In the genomic region with DNA sequence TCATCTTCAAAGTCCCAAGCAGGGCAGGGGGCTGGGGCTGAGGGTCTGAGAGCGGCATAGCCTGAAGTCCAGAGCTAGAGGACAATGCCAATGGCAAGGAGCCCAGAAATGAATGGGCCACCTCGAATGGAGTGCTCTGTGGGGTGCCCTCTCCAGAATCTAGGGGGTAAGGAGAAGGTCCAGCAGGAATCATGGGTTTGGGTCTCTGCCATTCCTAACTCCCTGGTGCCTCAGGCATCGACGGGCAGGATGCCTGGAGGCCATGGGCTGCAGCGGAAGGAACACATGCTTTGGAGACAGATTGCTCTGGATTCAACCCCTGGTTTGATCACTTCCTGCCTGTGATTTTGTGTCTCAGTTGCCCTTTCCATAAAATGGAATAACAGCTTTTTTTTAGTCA, we compare ENCODE assay signal across 1 cellular context. TPM values are rescaled to one million over a fixed set of nuclear protein-coding genes. Genes with fewer than 3 reads are reported as not detected.
"Had no signal": no experiment of that assay in that cellular context is flagged by ENCODE, and none has a peak within 500 bp of the region (broad histone marks: within the 10 kb centered on the region; RNA-seq: fewer than 3 reads in every experiment).

No MANE protein-coding gene starts in this region.

RNA-seq across cellular contexts. Expression of a gene that starts 44.4 kb away (rescaled TPM):
- total RNA-seq: chondrocyte had no signal
